ENCODE assay signal across 8 cellular contexts in the genomic region with DNA sequence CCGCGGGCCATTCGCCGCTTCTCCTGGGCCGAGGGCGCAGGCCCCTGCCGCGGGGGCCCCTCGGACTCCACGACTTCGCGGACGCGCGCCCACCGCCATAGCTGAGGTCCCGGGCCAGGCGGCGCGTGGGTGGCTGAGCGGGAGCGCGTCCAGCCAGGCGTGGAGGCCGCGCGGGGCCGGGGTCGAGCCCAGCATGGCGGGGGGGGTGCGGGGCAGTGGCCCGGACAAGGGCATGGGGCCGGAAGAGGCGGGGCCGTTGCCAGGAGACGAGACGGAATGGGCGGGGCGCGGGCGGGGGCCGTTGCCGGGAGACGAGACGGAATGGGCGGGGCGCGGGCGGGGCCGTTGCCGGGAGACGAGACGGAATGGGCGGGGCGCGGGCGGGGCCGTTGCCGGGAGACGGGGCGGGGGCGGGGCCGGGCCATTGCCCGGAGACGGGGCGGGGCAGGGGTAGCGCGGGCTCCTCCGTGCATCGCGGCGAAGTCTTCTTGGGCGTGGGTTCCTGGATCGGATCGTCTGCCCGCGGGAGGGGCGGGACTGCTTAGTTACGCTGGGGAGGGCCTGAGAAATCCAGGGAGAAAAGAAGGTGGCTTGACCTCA.
A peak's percentile ranks its signal among the peaks of the same experiment; 100 is the strongest.
DNase-seq lines count a peak whose midpoint lies in the region; ATAC-seq lines count a peak whose summit lies in the region.

No MANE protein-coding gene starts in this region.

- ATAC-seq in GM18867 (IDR thresholded peaks at IDR 0.05; ENCODE audit: unreplicated experiment) (peak; percentile 75), HG03066 (IDR thresholded peaks at IDR 0.05; ENCODE audit: low read depth, unreplicated experiment) (peak; percentile 45)

- peak; percentile 86 for DNase-seq in AG08395 (ENCODE audit: low spot score)
- DNase-seq in NCI-H82 treated with DMSO at 0.1 percent for 48 hours (lab: John Stamatoyannopoulos, UW; ENCODE audit: unreplicated experiment) = peak; percentile 18
- peak; percentile 93 for DNase-seq in activated CD8-positive, alpha-beta memory T cell treated with anti-CD3 and anti-CD28 coated beads for 24 hours
- DNase-seq in effector CD4-positive, alpha-beta T cell = peak; percentile 79
- peak; percentile 74 for DNase-seq in medulla oblongata (ENCODE audit: extremely low spot score)
- DNase-seq in stimulated activated CD8-positive, alpha-beta memory T cell treated with anti-CD3 and anti-CD28 coated beads, Interleukin-12 subunit alpha, Interleukin-12 subunit beta, amount 100 ng/mL, for 4 hours (ENCODE audit: low read depth) = peak; percentile 74

Comparison
In these comparisons a context has a peak if more than half of its experiments do, and no peak if none do; other contexts are left out.
1. Peak in every context shown above with its lines: DNase-seq and ATAC-seq.
2. DNase-seq: peak in every context shown above with its lines; median percentile 93 in activated CD8-positive, alpha-beta memory T cell treated with anti-CD3 and anti-CD28 coated beads for 24 hours; 86 in AG08395; 79 in effector CD4-positive, alpha-beta T cell; 74 in medulla oblongata; 74 in stimulated activated CD8-positive, alpha-beta memory T cell treated with anti-CD3 and anti-CD28 coated beads, Interleukin-12 subunit alpha, Interleukin-12 subunit beta, amount 100 ng/mL, for 4 hours; 18 in NCI-H82 treated with DMSO at 0.1 percent for 48 hours.